ENCODE assay signal across 8 cellular contexts in genomic region chr16:30557950-30558788, GRCh38.
A peak's percentile ranks its signal among the peaks of the same experiment; 100 is the strongest.
DNase-seq lines count a peak whose midpoint lies in the region; ATAC-seq lines count a peak whose summit lies in the region.

ZNF764 (minus strand) TSS chr16:30558374; CDS start chr16:30558182, 192 bp downstream.

- DNase-seq in AG20443 (ENCODE audit: low spot score) (peak; percentile 98), NCI-H446 treated with DMSO at 0.1 percent for 48 hours (lab: John Stamatoyannopoulos, UW) (peak; percentile 92), cerebellar cortex (ENCODE audit: low spot score) (peak; percentile 99), islet precursor cell (peak; percentile 99)
- peak; percentile 94 to 96 (median 96) for DNase-seq in stimulated activated CD4-positive, alpha-beta T cell treated with anti-CD3 and anti-CD28 coated beads, Interleukin-12 subunit alpha, Interleukin-12 subunit beta, amount 100 ng/mL, for 48 hours (ENCODE audit: low read depth in 2 of 3, low spot score in 1 of 3)

- ATAC-seq in GM19025 (IDR thresholded peaks at IDR 0.05; ENCODE audit: low read depth, unreplicated experiment) (peak; percentile 81), HG03342 (IDR thresholded peaks at IDR 0.05; ENCODE audit: unreplicated experiment) (peak; percentile 86)
- peak; percentile 94 to 97 for ATAC-seq in activated CD4-positive, CD25-positive, alpha-beta regulatory T cell treated with anti-CD3 and anti-CD28 coated beads, Interleukin-2, amount 50 U/mL, for 24 hours

Comparison
In these comparisons a context has a peak if more than half of its experiments do, and no peak if none do; other contexts are left out.
1. Peak in every context shown above with its lines: DNase-seq and ATAC-seq.